11 cellular contexts compared by ENCODE assay signal in the genomic region with DNA sequence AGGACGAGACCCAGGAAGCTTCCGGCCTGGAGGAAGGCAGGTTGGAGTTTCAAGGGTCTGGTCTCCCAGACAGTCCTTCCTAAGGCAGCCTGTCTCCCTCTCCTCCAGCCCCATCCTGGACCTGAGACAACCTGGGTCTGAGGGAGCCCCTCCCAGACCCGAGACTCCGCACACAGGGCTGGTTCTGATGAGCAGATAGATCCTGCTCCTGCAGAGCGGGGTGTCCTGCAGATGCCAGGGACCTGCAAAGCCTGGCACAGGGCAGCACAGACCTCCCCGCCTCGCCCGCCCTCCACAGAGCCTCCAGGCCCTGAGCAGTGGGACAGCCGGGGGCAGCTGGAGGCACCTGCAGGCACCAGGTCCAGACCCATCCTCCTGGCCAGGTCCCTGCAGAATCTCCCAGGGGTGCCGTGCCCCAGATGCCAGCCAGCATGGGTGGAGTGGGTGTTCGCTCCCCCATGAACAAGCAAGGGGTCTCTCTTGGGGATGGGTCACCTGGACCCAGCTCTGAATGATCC. TPM values are rescaled to one million over a fixed set of nuclear protein-coding genes. Genes with fewer than 3 reads are reported as not detected.
DNase-seq lines count a peak whose midpoint lies in the region; ATAC-seq and TF ChIP-seq lines count a peak whose summit lies in the region.
"Had no signal": no experiment of that assay in that cellular context is flagged by ENCODE, and none has a peak within 500 bp of the region (broad histone marks: within the 10 kb centered on the region; RNA-seq: fewer than 3 reads in every experiment).

No MANE protein-coding gene starts in this region.

- peaks cover 45% of the 10 kb centered on the region for H3K4me1 Mint-ChIP-seq in activated naive CD4-positive, alpha-beta T cell treated with anti-CD3 and anti-CD28 coated beads for 36 hours (ENCODE audit: low read depth)
- peaks cover 32% of the 10 kb centered on the region for H3K4me1 Mint-ChIP-seq in activated naive CD4-positive, alpha-beta T cell treated with anti-CD3 and anti-CD28 coated beads, Interleukin-2, amount 10 ng/mL, durations not matched to agents 7 days and 5 days
- H3K4me1 Mint-ChIP-seq in dendritic cell treated with granulocyte-macrophage colony-stimulating factor and Interleukin-4, amounts not matched to agents 40 ng/mL and 50 ng/mL, for 4 days (ENCODE audit: low read depth), result peaks cover 75% of the 10 kb centered on the region
- H3K4me1 Mint-ChIP-seq in natural killer cell (peaks cover 9 to 32% of the 10 kb centered on the region in 2 donors), type B pancreatic cell (ENCODE audit: unreplicated experiment) (peaks cover 8% of the 10 kb centered on the region)

- TF ChIP-seq CTCF in natural killer cell (IDR thresholded peaks at IDR 0.05) (no peak), type B pancreatic cell (conservative IDR thresholded peaks at IDR 0.05) (no peak)

- H3K36me3 Mint-ChIP-seq in activated naive CD4-positive, alpha-beta T cell treated with anti-CD3 and anti-CD28 coated beads for 36 hours (ENCODE audit: low read depth), result peaks cover 23% of the 10 kb centered on the region
- H3K36me3 Mint-ChIP-seq in activated naive CD4-positive, alpha-beta T cell treated with anti-CD3 and anti-CD28 coated beads, Interleukin-2, amount 10 ng/mL, durations not matched to agents 7 days and 5 days, result peaks cover 9% of the 10 kb centered on the region
- H3K36me3 Mint-ChIP-seq in dendritic cell treated with granulocyte-macrophage colony-stimulating factor and Interleukin-4, amounts not matched to agents 40 ng/mL and 50 ng/mL, for 4 days (ENCODE audit: low read depth), result peaks cover 35% of the 10 kb centered on the region
- no peaks in the 10 kb centered on the region for H3K36me3 Mint-ChIP-seq in natural killer cell
- peaks cover 5% of the 10 kb centered on the region for H3K36me3 Mint-ChIP-seq in type B pancreatic cell

- peak; percentile 8 for DNase-seq in activated naive CD4-positive, alpha-beta T cell treated with anti-CD3 and anti-CD28 coated beads for 36 hours
- no peak for DNase-seq in activated naive CD4-positive, alpha-beta T cell treated with anti-CD3 and anti-CD28 coated beads, Interleukin-2, amount 10 ng/mL, durations not matched to agents 7 days and 5 days
- peak; percentile 19 for DNase-seq in natural killer cell
- no peak for DNase-seq in type B pancreatic cell (ENCODE audit: extremely low spot score, unreplicated experiment)
- no peak for DNase-seq in epidermal melanocyte (ENCODE audit: insufficient read length, low spot score)
- DNase-seq in AG08396 (ENCODE audit: low spot score), result no peak
- DNase-seq: NCI-H1436 treated with DMSO at 0.1 percent for 48 hours, SHP77 had no signal

- no peaks in the 10 kb centered on the region for H3K9me3 Mint-ChIP-seq in activated naive CD4-positive, alpha-beta T cell treated with anti-CD3 and anti-CD28 coated beads for 36 hours
- H3K9me3 Mint-ChIP-seq in activated naive CD4-positive, alpha-beta T cell treated with anti-CD3 and anti-CD28 coated beads, Interleukin-2, amount 10 ng/mL, durations not matched to agents 7 days and 5 days, result no peaks in the 10 kb centered on the region
- H3K9me3 Mint-ChIP-seq in dendritic cell treated with granulocyte-macrophage colony-stimulating factor and Interleukin-4, amounts not matched to agents 40 ng/mL and 50 ng/mL, for 4 days, result no peaks in the 10 kb centered on the region
- H3K9me3 Mint-ChIP-seq in natural killer cell (no peaks in the 10 kb centered on the region), type B pancreatic cell (no peaks in the 10 kb centered on the region)
- H3K9me3 Mint-ChIP-seq: GM23338 had no signal

- intact Hi-C loops in activated naive CD4-positive, alpha-beta T cell treated with anti-CD3 and anti-CD28 coated beads for 36 hours (cut with micrococcal nuclease), result no loop called here
- intact Hi-C loops in dendritic cell treated with granulocyte-macrophage colony-stimulating factor and Interleukin-4, amounts not matched to agents 40 ng/mL and 50 ng/mL, for 4 days (cut with micrococcal nuclease), result no loop called here
- intact Hi-C loops in natural killer cell (cut with micrococcal nuclease), result no loop called here

- peak overlapping the region; percentile 43 for H3K27ac Mint-ChIP-seq in activated naive CD4-positive, alpha-beta T cell treated with anti-CD3 and anti-CD28 coated beads for 36 hours
- H3K27ac Mint-ChIP-seq in activated naive CD4-positive, alpha-beta T cell treated with anti-CD3 and anti-CD28 coated beads, Interleukin-2, amount 10 ng/mL, durations not matched to agents 7 days and 5 days, result no peak overlapping the region
- H3K27ac Mint-ChIP-seq in dendritic cell treated with granulocyte-macrophage colony-stimulating factor and Interleukin-4, amounts not matched to agents 40 ng/mL and 50 ng/mL, for 4 days, result peak overlapping the region; percentile 97
- H3K27ac Mint-ChIP-seq in natural killer cell (peak overlapping the region in 1 of 2 donors; percentile 80), type B pancreatic cell (peak overlapping the region; percentile 79)
- H3K27ac Mint-ChIP-seq: GM23338 had no signal

- H3K4me3 Mint-ChIP-seq in activated naive CD4-positive, alpha-beta T cell treated with anti-CD3 and anti-CD28 coated beads for 36 hours, result no peak overlapping the region
- no peak overlapping the region for H3K4me3 Mint-ChIP-seq in activated naive CD4-positive, alpha-beta T cell treated with anti-CD3 and anti-CD28 coated beads, Interleukin-2, amount 10 ng/mL, durations not matched to agents 7 days and 5 days
- peak overlapping the region; percentile 14 for H3K4me3 Mint-ChIP-seq in dendritic cell treated with granulocyte-macrophage colony-stimulating factor and Interleukin-4, amounts not matched to agents 40 ng/mL and 50 ng/mL, for 4 days
- H3K4me3 Mint-ChIP-seq in natural killer cell (no peak overlapping the region), type B pancreatic cell (no peak overlapping the region)
- H3K4me3 Mint-ChIP-seq: GM23338 had no signal

- ATAC-seq in natural killer cell, result no peak
- no peak for ATAC-seq in GM21619 (IDR thresholded peaks at IDR 0.05; ENCODE audit: unreplicated experiment)
- ATAC-seq: GM23338 had no signal

- H3K27me3 Mint-ChIP-seq in activated naive CD4-positive, alpha-beta T cell treated with anti-CD3 and anti-CD28 coated beads for 36 hours (ENCODE audit: low read depth), result no peaks in the 10 kb centered on the region
- peaks cover 3% of the 10 kb centered on the region for H3K27me3 Mint-ChIP-seq in activated naive CD4-positive, alpha-beta T cell treated with anti-CD3 and anti-CD28 coated beads, Interleukin-2, amount 10 ng/mL, durations not matched to agents 7 days and 5 days
- H3K27me3 Mint-ChIP-seq in dendritic cell treated with granulocyte-macrophage colony-stimulating factor and Interleukin-4, amounts not matched to agents 40 ng/mL and 50 ng/mL, for 4 days, result no peaks in the 10 kb centered on the region
- H3K27me3 Mint-ChIP-seq in natural killer cell (ENCODE audit: low read depth in 2 of 2) (no peaks in the 10 kb centered on the region), type B pancreatic cell (peaks cover 7% of the 10 kb centered on the region)

- CTCF ChIA-PET in activated naive CD4-positive, alpha-beta T cell treated with anti-CD3 and anti-CD28 coated beads for 36 hours (lab: Charles Lee), result interaction anchor here (1.2 kb wide), 1 partner anchor 28 kb away, joined by 4 read pairs; no protein-coding TSS in a partner anchor
- CTCF ChIA-PET in activated naive CD4-positive, alpha-beta T cell treated with anti-CD3 and anti-CD28 coated beads, Interleukin-2, amount 10 ng/mL, durations not matched to agents 7 days and 5 days (lab: Charles Lee), result interaction anchor here (0.9 kb wide), 1 partner anchor 38 kb away, joined by 3 read pairs; no protein-coding TSS in a partner anchor

RNA-seq across cellular contexts. Expression of gene PIM3, which starts 7.8 kb away (rescaled TPM):
- 100 to 1,000 TPM; 202 to 210 TPM for total RNA-seq in activated naive CD4-positive, alpha-beta T cell treated with anti-CD3 and anti-CD28 coated beads for 36 hours
- total RNA-seq in natural killer cell (100 to 1,000 TPM; 107 to 130 (median 129) TPM), type B pancreatic cell (ENCODE audit: low replicate concordance) (36.7 and 58.6 TPM in 2 replicates)

RNA-seq across cellular contexts. Expression of gene IL17REL, which starts 44.2 kb away (rescaled TPM):
- under 1 TPM; 0.12 to 0.15 TPM for total RNA-seq in activated naive CD4-positive, alpha-beta T cell treated with anti-CD3 and anti-CD28 coated beads for 36 hours
- total RNA-seq in natural killer cell, result not detected
- total RNA-seq in type B pancreatic cell (ENCODE audit: low replicate concordance), result 0.10 TPM in 1 of 2 replicates, not detected in the other

RNA-seq across cellular contexts. Expression of gene CRELD2, which starts 49.9 kb away (rescaled TPM):
- total RNA-seq in activated naive CD4-positive, alpha-beta T cell treated with anti-CD3 and anti-CD28 coated beads for 36 hours, result 10 to 100 TPM; 15.3 to 16.2 TPM
- 10 to 100 TPM; 45.1 to 69.8 (median 48.5) TPM for total RNA-seq in natural killer cell
- total RNA-seq in type B pancreatic cell (ENCODE audit: low replicate concordance), result 45.2 and 55.8 TPM in 2 replicates

RNA-seq across cellular contexts. Expression of gene ALG12, which starts 50.1 kb away (rescaled TPM):
- 1 to 10 TPM; 7.4 to 9.6 TPM for total RNA-seq in activated naive CD4-positive, alpha-beta T cell treated with anti-CD3 and anti-CD28 coated beads for 36 hours
- 10 to 100 TPM; 17.2 to 22.7 (median 19.2) TPM for total RNA-seq in natural killer cell
- total RNA-seq in type B pancreatic cell (ENCODE audit: low replicate concordance), result 30.0 and 37.6 TPM in 2 replicates

Comparison
In these comparisons a context has a peak if more than half of its experiments do, and no peak if none do; other contexts are left out.
1. DNase-seq: peak in activated naive CD4-positive, alpha-beta T cell treated with anti-CD3 and anti-CD28 coated beads for 36 hours (single experiment) and natural killer cell (single experiment); none in activated naive CD4-positive, alpha-beta T cell treated with anti-CD3 and anti-CD28 coated beads, Interleukin-2, amount 10 ng/mL, durations not matched to agents 7 days and 5 days (single experiment), type B pancreatic cell (single experiment), epidermal melanocyte (single experiment) and AG08396 (single experiment).